19 cellular contexts compared by ENCODE assay signal in the genomic region with DNA sequence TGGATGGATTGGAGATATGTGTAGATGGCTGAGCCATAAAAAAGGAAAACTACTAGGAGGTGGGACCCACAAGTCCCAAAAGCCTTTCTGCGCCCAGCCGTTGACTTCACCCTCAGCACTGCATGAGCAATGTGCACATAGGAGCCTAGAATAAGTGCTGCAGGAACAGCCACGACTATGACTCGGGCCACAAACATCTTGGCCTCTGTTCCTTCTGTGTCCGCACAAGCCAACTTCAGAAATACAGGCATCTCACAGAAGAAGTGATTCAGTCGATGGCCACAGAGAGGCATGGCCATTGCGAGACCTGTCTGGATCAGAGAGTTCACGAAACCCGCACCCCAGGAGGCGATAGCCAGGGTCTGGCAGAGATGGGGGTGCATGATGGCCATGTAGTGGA. TPM values are rescaled to one million over a fixed set of nuclear protein-coding genes. Genes with fewer than 3 reads are reported as not detected.
DNase-seq lines count a peak whose midpoint lies in the region; ATAC-seq and TF ChIP-seq lines count a peak whose summit lies in the region.
"Had no signal": no experiment of that assay in that cellular context is flagged by ENCODE, and none has a peak within 500 bp of the region (broad histone marks: within the 10 kb centered on the region; RNA-seq: fewer than 3 reads in every experiment).

No MANE protein-coding gene starts in this region.

- no peak overlapping the region for H3K9ac ChIP-seq in PC-3 (ENCODE audit: low read length)

- peak; percentile 3 for DNase-seq in AG10803 (ENCODE audit: low read depth)
- DNase-seq in PC-3 = peak; percentile 26
- DNase-seq in choroid plexus epithelial cell (ENCODE audit: low read depth) = peak; percentile 18
- DNase-seq in kidney tubule cell (ENCODE audit: low spot score) = peak; percentile 3
- no peak for DNase-seq in COLO829 (ENCODE audit: low spot score)
- DNase-seq in GM03348 (ENCODE audit: low spot score) = no peak
- DNase-seq in activated T-cell treated with anti-CD3 and anti-CD28 coated beads, Interleukin-2, amount 50 U/mL, for 1 hour = no peak
- DNase-seq: COR-L47; HCEC 1CT; MV-4-11; NCI-H1436; NCI-H2029; NCI-H2171; NCI-H446; NK-92 treated with Interleukin-12 subunit alpha and Interleukin-12 subunit beta, amount 100 ng/mL, for 24 hours; OCI-M1 had no signal

- no peaks in the 10 kb centered on the region for H3K9me2 ChIP-seq in PC-3 (replicated peaks; ENCODE audit: low read length)

- peaks cover 91% of the 10 kb centered on the region for H3K27me3 ChIP-seq in PC-3 (ENCODE audit: low read length)

- no peaks in the 10 kb centered on the region for H3K36me3 ChIP-seq in PC-3 (ENCODE audit: low read depth, low read length)

- H3K4me3 ChIP-seq in AG10803 (ENCODE audit: low read length) (no peak overlapping the region), PC-3 (ENCODE audit: low read length) (no peak overlapping the region), choroid plexus epithelial cell (ENCODE audit: low read depth, low read length) (no peak overlapping the region)

- no peak overlapping the region for H2AFZ ChIP-seq in PC-3 (ENCODE audit: low read length)

- BruUV-seq in PC-3 (replicated peaks; lab: Mats Ljungman, UMichigan) = no TSS peak

- CTCF ChIA-PET in PC-3 (lab: Charles Lee) = no interaction called here

- H3K27ac ChIP-seq in PC-3 (ENCODE audit: low read length) = no peak overlapping the region
- H3K27ac ChIP-seq: C4-2B had no signal

- no peak for ATAC-seq in PC-3
- no peak for ATAC-seq in GM21576 (IDR thresholded peaks at IDR 0.05; ENCODE audit: unreplicated experiment)

- H3F3A ChIP-seq in PC-3 (ENCODE audit: low read length, unreplicated experiment) = no peaks in the 10 kb centered on the region

- H3K79me2 ChIP-seq in PC-3 (ENCODE audit: low read length) = no peaks in the 10 kb centered on the region

- intact Hi-C loops in PC-3 (cut with micrococcal nuclease) = no loop called here

- no peak overlapping the region for H3K4me2 ChIP-seq in PC-3 (ENCODE audit: low read length)

- no peaks in the 10 kb centered on the region for H3K9me3 ChIP-seq in PC-3 (ENCODE audit: low read length)

- H3K4me1 ChIP-seq in PC-3 (ENCODE audit: insufficient read depth, low read length) = no peaks in the 10 kb centered on the region

- no peak for TF ChIP-seq CTCF in AG10803 (conservative IDR thresholded peaks at IDR 0.05; ENCODE audit: low read length)
- no peak for TF ChIP-seq CTCF in PC-3 (conservative IDR thresholded peaks at IDR 0.05; ENCODE audit: low read depth, low read length)
- TF ChIP-seq CTCF in choroid plexus epithelial cell (conservative IDR thresholded peaks at IDR 0.05; ENCODE audit: low read depth, low read length) = no peak

- POLR2A ChIA-PET in PC-3 (lab: Charles Lee; ENCODE audit: unreplicated experiment) = no interaction called here

- no peaks in the 10 kb centered on the region for H4K20me1 ChIP-seq in PC-3 (ENCODE audit: low read length)

RNA-seq across cellular contexts. Expression of a gene that starts 0.6 kb away (rescaled TPM):
- not detected in 2 replicates for total RNA-seq in PC-3 (2014; rRNA removed)
- total RNA-seq: SK-MEL-5 had no signal

Comparison
In these comparisons a context has a peak if more than half of its experiments do, and no peak if none do; other contexts are left out.
1. DNase-seq: peak in AG10803 (single experiment), PC-3 (single experiment), choroid plexus epithelial cell (single experiment) and kidney tubule cell (single experiment); none in COLO829 (single experiment), GM03348 (single experiment) and activated T-cell treated with anti-CD3 and anti-CD28 coated beads, Interleukin-2, amount 50 U/mL, for 1 hour (single experiment).